ENCODE assay signal across 1 cellular context in genomic region chrX:153882086-153882498, GRCh38.
TF ChIP-seq lines count a peak whose summit lies in the region.

No MANE protein-coding gene starts in this region.

TF ChIP-seq in H1, 55 proteins besides CTCF, POLR2A, EP300 and RAD21:
- TF ChIP-seq CBX5 (IDR thresholded peaks at IDR 0.05; ENCODE audit: low read depth, low read length) (no peak), SIN3A (conservative IDR thresholded peaks at IDR 0.05 in 1 of 2, IDR thresholded peaks at IDR 0.05 in 1 of 2; ENCODE audit: low read depth in 1 of 2, low read length in 2 of 2) (no peak)
